1 cellular context compared by ENCODE assay signal in the genomic region with DNA sequence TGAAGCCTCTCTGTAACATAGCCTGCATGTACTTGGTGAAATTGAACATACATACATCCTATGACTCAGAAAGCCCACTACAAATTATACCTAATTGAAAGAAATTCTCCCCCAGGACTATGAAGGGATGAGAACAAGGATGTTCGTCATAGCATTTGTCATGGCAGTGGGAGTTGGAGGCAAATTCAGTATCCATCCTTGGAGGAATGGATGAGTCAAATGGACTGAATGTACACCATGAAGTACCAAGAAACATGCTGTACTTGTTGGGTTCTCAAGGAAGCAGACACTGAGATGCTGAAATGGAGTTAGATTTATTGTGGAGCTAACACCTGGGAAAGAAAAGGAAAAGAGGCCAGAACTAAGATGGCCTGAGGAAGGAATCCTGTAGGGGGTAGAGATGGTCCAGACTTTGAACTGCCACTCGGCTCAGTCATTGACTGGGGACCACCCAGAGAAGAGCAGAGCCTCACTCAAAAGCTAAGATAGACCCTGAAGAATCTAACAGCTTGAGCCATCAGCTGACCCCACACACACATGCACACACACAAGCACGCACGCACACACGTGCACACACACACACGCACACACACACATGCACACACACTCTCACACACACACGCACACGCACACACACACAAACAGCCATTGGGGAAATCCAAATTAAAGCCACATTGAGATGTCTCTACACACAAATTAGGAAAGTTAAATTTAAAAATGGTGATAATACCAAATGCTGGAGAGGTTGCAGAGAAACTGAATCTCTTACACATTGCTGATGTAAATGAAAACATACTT.
TF ChIP-seq lines count a peak whose summit lies in the region.

No MANE protein-coding gene starts in this region.

TF ChIP-seq in HepG2, 621 proteins besides CTCF, POLR2A, EP300 and RAD21:
- TF ChIP-seq ZNF674 (CRISPR knock-in tag; IDR thresholded peaks at IDR 0.05; ENCODE audit: low read depth) (no peak), ESRRA (CRISPR knock-in tag; IDR thresholded peaks at IDR 0.05; ENCODE audit: low read depth) (no peak), CREB1 (IDR thresholded peaks at IDR 0.05) (peak; percentile 16; the same call in 1 of the 2 replicates), CREB1 (CRISPR knock-in tag; IDR thresholded peaks at IDR 0.05) (no peak), ZNF333 (CRISPR knock-in tag; IDR thresholded peaks at IDR 0.05; ENCODE audit: borderline replicate concordance) (no peak), TGIF2 (CRISPR knock-in tag; IDR thresholded peaks at IDR 0.05) (no peak), SRSF9 (IDR thresholded peaks at IDR 0.05; ENCODE audit: borderline replicate concordance, insufficient read depth, low read depth, low read length, poor library complexity, severe bottlenecking) (no peak), PTBP1 (IDR thresholded peaks at IDR 0.05; ENCODE audit: low read depth, low read length, poor library complexity, severe bottlenecking) (no peak), ZNF543 (CRISPR knock-in tag; IDR thresholded peaks at IDR 0.05) (no peak)
- TF ChIP-seq, protein P1, sequence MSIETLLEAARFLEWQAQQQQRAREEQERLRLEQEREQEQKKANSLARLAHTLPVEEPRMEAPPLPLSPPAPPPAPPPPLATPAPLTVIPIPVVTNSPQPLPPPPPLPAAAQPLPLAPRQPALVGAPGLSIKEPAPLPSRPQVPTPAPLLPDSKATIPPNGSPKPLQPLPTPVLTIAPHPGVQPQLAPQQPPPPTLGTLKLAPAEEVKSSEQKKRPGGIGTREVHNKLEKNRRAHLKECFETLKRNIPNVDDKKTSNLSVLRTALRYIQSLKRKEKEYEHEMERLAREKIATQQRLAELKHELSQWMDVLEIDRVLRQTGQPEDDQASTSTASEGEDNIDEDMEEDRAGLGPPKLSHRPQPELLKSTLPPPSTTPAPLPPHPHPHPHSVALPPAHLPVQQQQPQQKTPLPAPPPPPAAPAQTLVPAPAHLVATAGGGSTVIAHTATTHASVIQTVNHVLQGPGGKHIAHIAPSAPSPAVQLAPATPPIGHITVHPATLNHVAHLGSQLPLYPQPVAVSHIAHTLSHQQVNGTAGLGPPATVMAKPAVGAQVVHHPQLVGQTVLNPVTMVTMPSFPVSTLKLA (IDR thresholded peaks at IDR 0.05), result peak; percentile 48
- TF ChIP-seq, protein P2, sequence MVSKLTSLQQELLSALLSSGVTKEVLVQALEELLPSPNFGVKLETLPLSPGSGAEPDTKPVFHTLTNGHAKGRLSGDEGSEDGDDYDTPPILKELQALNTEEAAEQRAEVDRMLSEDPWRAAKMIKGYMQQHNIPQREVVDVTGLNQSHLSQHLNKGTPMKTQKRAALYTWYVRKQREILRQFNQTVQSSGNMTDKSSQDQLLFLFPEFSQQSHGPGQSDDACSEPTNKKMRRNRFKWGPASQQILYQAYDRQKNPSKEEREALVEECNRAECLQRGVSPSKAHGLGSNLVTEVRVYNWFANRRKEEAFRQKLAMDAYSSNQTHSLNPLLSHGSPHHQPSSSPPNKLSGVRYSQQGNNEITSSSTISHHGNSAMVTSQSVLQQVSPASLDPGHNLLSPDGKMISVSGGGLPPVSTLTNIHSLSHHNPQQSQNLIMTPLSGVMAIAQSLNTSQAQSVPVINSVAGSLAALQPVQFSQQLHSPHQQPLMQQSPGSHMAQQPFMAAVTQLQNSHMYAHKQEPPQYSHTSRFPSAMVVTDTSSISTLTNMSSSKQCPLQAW (CRISPR knock-in tag; IDR thresholded peaks at IDR 0.05), result no peak
- TF ChIP-seq, protein P3, sequence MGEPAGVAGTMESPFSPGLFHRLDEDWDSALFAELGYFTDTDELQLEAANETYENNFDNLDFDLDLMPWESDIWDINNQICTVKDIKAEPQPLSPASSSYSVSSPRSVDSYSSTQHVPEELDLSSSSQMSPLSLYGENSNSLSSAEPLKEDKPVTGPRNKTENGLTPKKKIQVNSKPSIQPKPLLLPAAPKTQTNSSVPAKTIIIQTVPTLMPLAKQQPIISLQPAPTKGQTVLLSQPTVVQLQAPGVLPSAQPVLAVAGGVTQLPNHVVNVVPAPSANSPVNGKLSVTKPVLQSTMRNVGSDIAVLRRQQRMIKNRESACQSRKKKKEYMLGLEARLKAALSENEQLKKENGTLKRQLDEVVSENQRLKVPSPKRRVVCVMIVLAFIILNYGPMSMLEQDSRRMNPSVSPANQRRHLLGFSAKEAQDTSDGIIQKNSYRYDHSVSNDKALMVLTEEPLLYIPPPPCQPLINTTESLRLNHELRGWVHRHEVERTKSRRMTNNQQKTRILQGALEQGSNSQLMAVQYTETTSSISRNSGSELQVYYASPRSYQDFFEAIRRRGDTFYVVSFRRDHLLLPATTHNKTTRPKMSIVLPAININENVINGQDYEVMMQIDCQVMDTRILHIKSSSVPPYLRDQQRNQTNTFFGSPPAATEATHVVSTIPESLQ (CRISPR knock-in tag; conservative IDR thresholded peaks at IDR 0.05), result no peak
